ENCODE assay signal across 19 cellular contexts in genomic region chr9:121563881-121564460, GRCh38.
"Had no signal": no experiment of that assay in that cellular context is flagged by ENCODE, and none has a peak within 500 bp of the region (broad histone marks: within the 10 kb centered on the region; RNA-seq: fewer than 3 reads in every experiment).

No MANE protein-coding gene starts in this region.

- H3K36me3 ChIP-seq: gastrocnemius medialis, sigmoid colon, tibial artery, upper lobe of left lung, uterus had no signal

- H3K9ac ChIP-seq: parathyroid adenoma had no signal

- DNase-seq: dermis blood vessel endothelial cell; effector memory CD4-positive, alpha-beta T cell; foreskin fibroblast; gastrocnemius medialis; natural killer cell; sigmoid colon; stimulated activated CD4-positive, alpha-beta T cell treated with anti-CD3 and anti-CD28 coated beads, Interleukin-2, amount 100 ng/mL, for 24 hours; stimulated activated CD4-positive, alpha-beta T cell treated with anti-CD3 and anti-CD28 coated beads, Interleukin-4, amount 100 ng/mL, for 24 hours; stimulated activated naive CD8-positive, alpha-beta T cell treated with anti-CD3 and anti-CD28 coated beads, Interleukin-15, Interleukin-2, amounts not matched to agents 100 U/mL and 50 U/mL, for 24 hours; substantia nigra; testis; tibial artery; upper lobe of left lung; uterus had no signal

- ATAC-seq: gastrocnemius medialis; left lobe of liver; natural killer cell; stimulated activated effector memory CD8-positive, alpha-beta T cell treated with anti-CD3 and anti-CD28 coated beads, Interleukin-12 subunit alpha, Interleukin-12 subunit beta, amount 100 ng/mL, for 72 hours; stimulated activated naive CD8-positive, alpha-beta T cell treated with anti-CD3 and anti-CD28 coated beads, Interleukin-15, Interleukin-2, amounts not matched to agents 100 U/mL and 50 U/mL, for 24 hours had no signal

- H3K27ac ChIP-seq: coronary artery, gastrocnemius medialis, parathyroid adenoma, testis, tibial artery, upper lobe of left lung, uterus had no signal

- H2AFZ ChIP-seq: parathyroid adenoma had no signal

- H3K4me1 ChIP-seq: parathyroid adenoma had no signal

- H3K9me3 ChIP-seq: gastrocnemius medialis, sigmoid colon, testis, tibial artery, upper lobe of left lung, uterus had no signal

- H3K4me3 ChIP-seq: coronary artery, gastrocnemius medialis, lung, sigmoid colon, testis, tibial artery, upper lobe of left lung, uterus had no signal

- H3K27me3 ChIP-seq: gastrocnemius medialis, sigmoid colon, testis, tibial artery, upper lobe of left lung, uterus had no signal

- H3K79me2 ChIP-seq: parathyroid adenoma had no signal
